ENCODE assay signal across 23 cellular contexts in genomic region chr2:12175323-12175722, GRCh38.
"Had no signal": no experiment of that assay in that cellular context is flagged by ENCODE, and none has a peak within 500 bp of the region (broad histone marks: within the 10 kb centered on the region; RNA-seq: fewer than 3 reads in every experiment).

No MANE protein-coding gene starts in this region.

- H3K9me3 Mint-ChIP-seq: activated B cell treated with CpG ODN at 0.5 μM for 24 hours; activated CD4-positive, alpha-beta memory T cell treated with anti-CD3 and anti-CD28 coated beads, Interleukin-2, amount 10 ng/mL, durations not matched to agents 7 days and 5 days; activated T-cell treated with anti-CD3 and anti-CD28 coated beads, Interleukin-2, amount 50 U/mL, for 72 hours had no signal

- H3K9me3 ChIP-seq: adrenal gland had no signal

- H3K27me3 Mint-ChIP-seq: activated B cell treated with CpG ODN at 0.5 μM for 24 hours; activated CD4-positive, alpha-beta memory T cell treated with anti-CD3 and anti-CD28 coated beads, Interleukin-2, amount 10 ng/mL, durations not matched to agents 7 days and 5 days; activated CD4-positive, alpha-beta T cell treated with anti-CD3 and anti-CD28 coated beads, Interleukin-2, amount 10 ng/mL, durations not matched to agents 24 days and 14 days had no signal

- H3K27ac ChIP-seq: adrenal gland had no signal

- H3K27me3 ChIP-seq: adrenal gland had no signal

- H3K36me3 ChIP-seq: adrenal gland had no signal

- H3K27ac Mint-ChIP-seq: activated B cell treated with CpG ODN at 0.5 μM for 24 hours; activated CD4-positive, alpha-beta memory T cell treated with anti-CD3 and anti-CD28 coated beads, Interleukin-2, amount 10 ng/mL, durations not matched to agents 7 days and 5 days; activated CD4-positive, alpha-beta T cell treated with anti-CD3 and anti-CD28 coated beads, Interleukin-2, amount 10 ng/mL, durations not matched to agents 24 days and 14 days; activated naive CD8-positive, alpha-beta T cell treated with anti-CD3 and anti-CD28 coated beads, Interleukin-2, amount 10 ng/mL, durations not matched to agents 7 days and 5 days; activated T-cell treated with anti-CD3 and anti-CD28 coated beads, Interleukin-2, amount 50 U/mL, for 72 hours had no signal

- ATAC-seq: activated T-cell treated with anti-CD3 and anti-CD28 coated beads, Interleukin-2, amount 50 U/mL, for 72 hours; PC-3 had no signal

- H3K4me3 Mint-ChIP-seq: activated B cell treated with CpG ODN at 0.5 μM for 24 hours; activated CD4-positive, alpha-beta memory T cell treated with anti-CD3 and anti-CD28 coated beads, Interleukin-2, amount 10 ng/mL, durations not matched to agents 7 days and 5 days; activated CD4-positive, alpha-beta T cell treated with anti-CD3 and anti-CD28 coated beads, Interleukin-2, amount 10 ng/mL, durations not matched to agents 24 days and 14 days; activated naive CD8-positive, alpha-beta T cell treated with anti-CD3 and anti-CD28 coated beads, Interleukin-2, amount 10 ng/mL, durations not matched to agents 7 days and 5 days; activated T-cell treated with anti-CD3 and anti-CD28 coated beads, Interleukin-2, amount 50 U/mL, for 72 hours had no signal

- DNase-seq: activated B cell treated with CpG ODN at 0.5 μM for 24 hours; activated CD4-positive, alpha-beta memory T cell treated with anti-CD3 and anti-CD28 coated beads, Interleukin-2, amount 10 ng/mL, durations not matched to agents 7 days and 5 days; activated CD4-positive, alpha-beta T cell treated with anti-CD3 and anti-CD28 coated beads for 1 hour; activated CD4-positive, alpha-beta T cell treated with anti-CD3 and anti-CD28 coated beads, Interleukin-2, amount 10 ng/mL, durations not matched to agents 24 days and 14 days; activated effector memory CD4-positive, alpha-beta T cell treated with Interleukin-2 at 50 U/mL for 16 hours; activated naive CD4-positive, alpha-beta T cell; activated naive CD8-positive, alpha-beta T cell treated with anti-CD3 and anti-CD28 coated beads, Interleukin-2, amount 10 ng/mL, durations not matched to agents 7 days and 5 days; activated T-cell treated with anti-CD3 and anti-CD28 coated beads for 4 hours; activated T-cell treated with anti-CD3 and anti-CD28 coated beads, Interleukin-2, amount 50 U/mL, for 72 hours; adrenal gland; anterior cingulate cortex; cerebellar nuclear complex; Karpas-422; MM.1S; NCI-H1105 treated with DMSO at 0.1 percent for 48 hours; NCI-H1436 treated with DMSO at 0.1 percent for 48 hours; NCI-H187; NCI-H2081; NCI-H524; PC-3; SHP77 treated with DMSO at 0.1 percent for 48 hours; T-helper 2 cell; T1000 had no signal

- H3K4me3 ChIP-seq: adrenal gland had no signal
